Comparison of ENCODE assay signal across 13 cellular contexts in genomic region chr17:17672453-17673368, GRCh38. TPM values are rescaled to one million over a fixed set of nuclear protein-coding genes. Genes with fewer than 3 reads are reported as not detected.
DNase-seq lines count a peak whose midpoint lies in the region; ATAC-seq and TF ChIP-seq lines count a peak whose summit lies in the region.
"Had no signal": no experiment of that assay in that cellular context is flagged by ENCODE, and none has a peak within 500 bp of the region (broad histone marks: within the 10 kb centered on the region; RNA-seq: fewer than 3 reads in every experiment).

No MANE protein-coding gene starts in this region.

- H3K9me3 Mint-ChIP-seq in activated B cell treated with CpG ODN at 0.5 μM for 24 hours (no peaks in the 10 kb centered on the region), mesothelial cell of epicardium (no peaks in the 10 kb centered on the region)
- H3K9me3 Mint-ChIP-seq: activated CD4-positive, alpha-beta T cell treated with anti-CD3 and anti-CD28 coated beads, Interleukin-2, amount 10 ng/mL, durations not matched to agents 7 days and 5 days had no signal

- H2AFZ ChIP-seq in trophoblast cell (ENCODE audit: insufficient read depth, low read length, poor library complexity): no peak overlapping the region

- H3K4me1 ChIP-seq in trophoblast cell (ENCODE audit: control insufficient read depth in 1 of 2, insufficient read depth in 2 of 2, low read length in 2 of 2): peaks cover 0 to 14% of the 10 kb centered on the region in 2 experiments

- peaks cover 20% of the 10 kb centered on the region for H3K4me1 Mint-ChIP-seq in activated B cell treated with CpG ODN at 0.5 μM for 24 hours
- peaks cover 37% of the 10 kb centered on the region for H3K4me1 Mint-ChIP-seq in mesothelial cell of epicardium

- H2AK5ac ChIP-seq in trophoblast cell (ENCODE audit: low read length): no peak overlapping the region

- no peaks in the 10 kb centered on the region for H3K9me3 ChIP-seq in trophoblast cell (ENCODE audit: insufficient read depth, low read depth, low read length)

- H4K12ac ChIP-seq in trophoblast cell (ENCODE audit: low read depth, low read length): no peak overlapping the region

- H2BK12ac ChIP-seq in trophoblast cell (ENCODE audit: low read length): no peak overlapping the region

- no peak overlapping the region for H2BK120ac ChIP-seq in trophoblast cell (ENCODE audit: insufficient read depth, low read length, poor library complexity)

- H3K27me3 Mint-ChIP-seq in activated B cell treated with CpG ODN at 0.5 μM for 24 hours: no peaks in the 10 kb centered on the region
- H3K27me3 Mint-ChIP-seq in mesothelial cell of epicardium (ENCODE audit: low read depth): no peaks in the 10 kb centered on the region

- CTCF ChIA-PET in activated B cell treated with CpG ODN at 0.5 μM for 24 hours (lab: Charles Lee): interaction anchor here (2.0 kb wide), 1 partner anchor 8 kb away, joined by 8 read pairs; no protein-coding TSS in a partner anchor

- POLR2A ChIA-PET in activated B cell treated with CpG ODN at 0.5 μM for 24 hours (lab: Charles Lee): interaction anchor here (0.6 to 1.0 kb wide), 3 partner anchors 9 to 369 kb away, joined by 3 to 4 read pairs (median 3); no protein-coding TSS in a partner anchor

- H3K79me1 ChIP-seq in trophoblast cell (ENCODE audit: low read length): no peaks in the 10 kb centered on the region

- no peak overlapping the region for H4K91ac ChIP-seq in trophoblast cell (ENCODE audit: low read depth, low read length)

- WGBS in trophoblast cell (ENCODE audit: extremely low coverage, insufficient coverage, insufficient read length): no CpG with 5 or more reads among the region's 7 CpGs

- H3K4me3 Mint-ChIP-seq in activated B cell treated with CpG ODN at 0.5 μM for 24 hours (no peak overlapping the region), mesothelial cell of epicardium (no peak overlapping the region)
- H3K4me3 Mint-ChIP-seq: activated CD4-positive, alpha-beta T cell treated with anti-CD3 and anti-CD28 coated beads, Interleukin-2, amount 10 ng/mL, durations not matched to agents 7 days and 5 days had no signal

- H3K23ac ChIP-seq in trophoblast cell (ENCODE audit: low read length): no peak overlapping the region

- H3K9ac ChIP-seq in trophoblast cell (ENCODE audit: low read length): no peak overlapping the region

- H3K14ac ChIP-seq in trophoblast cell (ENCODE audit: low read length): no peak overlapping the region

- H3K4me2 ChIP-seq in trophoblast cell (ENCODE audit: low read length): no peak overlapping the region

- H3K36me3 Mint-ChIP-seq in activated B cell treated with CpG ODN at 0.5 μM for 24 hours (ENCODE audit: low read depth) (no peaks in the 10 kb centered on the region), mesothelial cell of epicardium (no peaks in the 10 kb centered on the region)

- ATAC-seq in activated B cell treated with CpG ODN at 0.5 μM for 24 hours (ENCODE audit: low read depth): no peak

- H2BK5ac ChIP-seq in trophoblast cell (ENCODE audit: low read depth, low read length, poor library complexity): no peak overlapping the region

- H3K18ac ChIP-seq in trophoblast cell (ENCODE audit: low read length): no peak overlapping the region

- intact Hi-C loops in activated B cell treated with CpG ODN at 0.5 μM for 24 hours (cut with micrococcal nuclease): no loop called here

- no peaks in the 10 kb centered on the region for H3K27me3 ChIP-seq in trophoblast cell (ENCODE audit: insufficient read depth, low read length)

- H3K4ac ChIP-seq in trophoblast cell (ENCODE audit: low read depth, low read length): no peak overlapping the region

- peak overlapping the region; percentile 7 for H3K27ac ChIP-seq in trophoblast cell (ENCODE audit: low read depth, low read length)
- H3K27ac ChIP-seq: SK-N-MC had no signal

- TF ChIP-seq CTCF in activated B cell treated with CpG ODN at 0.5 μM for 24 hours (IDR thresholded peaks at IDR 0.05) (no peak), mesothelial cell of epicardium (IDR thresholded peaks at IDR 0.05; ENCODE audit: unreplicated experiment) (no peak)

- no peaks in the 10 kb centered on the region for H3K36me3 ChIP-seq in trophoblast cell (ENCODE audit: control insufficient read depth in 1 of 2, insufficient read depth in 2 of 2, low read length in 2 of 2)

- peak; percentile 29 for DNase-seq in H4 (ENCODE audit: low spot score)
- DNase-seq in NCI-H69 (lab: John Stamatoyannopoulos, UW): peak; percentile 66
- no peak for DNase-seq in activated B cell treated with CpG ODN at 0.5 μM for 24 hours
- no peak for DNase-seq in trophoblast cell
- no peak for DNase-seq in activated gamma-delta T cell (lab: John Stamatoyannopoulos, UW)
- no peak for DNase-seq in activated naive CD4-positive, alpha-beta T cell treated with anti-CD3 and anti-CD28 coated beads, Interleukin-2, amount 50 U/mL, for 16 hours
- DNase-seq in mesothelial cell of epicardium (ENCODE audit: low spot score in 2 of 2, unreplicated experiment in 2 of 2): no peak
- DNase-seq: activated CD4-positive, alpha-beta T cell treated with anti-CD3 and anti-CD28 coated beads, Interleukin-2, amount 10 ng/mL, durations not matched to agents 7 days and 5 days; activated naive CD4-positive, alpha-beta T cell; erythroblast; NCI-H1105 treated with DMSO at 0.1 percent for 48 hours; NCI-H510A had no signal

- H3K27ac Mint-ChIP-seq in activated B cell treated with CpG ODN at 0.5 μM for 24 hours (peak overlapping the region; percentile 26), mesothelial cell of epicardium (no peak overlapping the region)
- H3K27ac Mint-ChIP-seq: activated CD4-positive, alpha-beta T cell treated with anti-CD3 and anti-CD28 coated beads, Interleukin-2, amount 10 ng/mL, durations not matched to agents 7 days and 5 days had no signal

- no peaks in the 10 kb centered on the region for H3K79me2 ChIP-seq in trophoblast cell (ENCODE audit: control insufficient read depth, insufficient read depth, low read length, poor library complexity)

- H3K4me3 ChIP-seq in trophoblast cell (ENCODE audit: low read depth, low read length): no peak overlapping the region
- H3K4me3 ChIP-seq: SK-N-MC had no signal

- no peak overlapping the region for H4K8ac ChIP-seq in trophoblast cell (ENCODE audit: low read depth, low read length)

RNA-seq across cellular contexts. Expression of gene RAI1, which starts 8.5 kb away (rescaled TPM):
- 2.4 and 3.6 TPM in 2 replicates for total RNA-seq in H4 (2014; rRNA removed; shearing (Covaris generic))
- total RNA-seq in activated B cell treated with CpG ODN at 0.5 μM for 24 hours (26.7 and 31.2 TPM in 2 replicates), mesothelial cell of epicardium (127 to 137 TPM (median 129 TPM) in 3 replicates)
- 16.7 and 17.4 TPM in 2 replicates for polyA plus RNA-seq in trophoblast cell (2013)

Comparison
In these comparisons a context has a peak if more than half of its experiments do, and no peak if none do; other contexts are left out.
1. DNase-seq: peak in H4 (single experiment) and NCI-H69 (single experiment); none in activated B cell treated with CpG ODN at 0.5 μM for 24 hours (single experiment), trophoblast cell (0 of 2), activated gamma-delta T cell (single experiment), activated naive CD4-positive, alpha-beta T cell treated with anti-CD3 and anti-CD28 coated beads, Interleukin-2, amount 50 U/mL, for 16 hours (single experiment) and mesothelial cell of epicardium (0 of 2).